ENCODE assay signal across 39 cellular contexts in the genomic region with DNA sequence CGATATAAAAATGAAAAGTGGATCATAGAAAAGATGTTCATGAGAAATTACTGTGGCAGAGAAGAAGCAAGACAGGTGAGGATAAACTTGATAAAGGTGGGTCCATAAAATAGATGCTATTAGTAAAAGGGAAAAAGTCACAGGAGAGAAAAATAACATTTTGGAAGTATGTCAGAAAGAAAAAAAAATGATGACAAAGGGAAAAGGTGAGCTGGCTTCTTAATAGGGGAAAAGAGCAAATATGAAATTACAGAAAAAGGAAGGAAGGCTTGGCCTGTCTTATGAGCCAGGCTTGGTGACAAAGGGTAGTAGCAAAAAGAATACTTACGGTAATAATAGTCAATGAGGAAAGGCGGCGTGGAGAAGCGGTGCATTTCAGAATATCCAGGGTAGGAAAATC.
"Had no signal": no experiment of that assay in that cellular context is flagged by ENCODE, and none has a peak within 500 bp of the region (broad histone marks: within the 10 kb centered on the region; RNA-seq: fewer than 3 reads in every experiment).

No MANE protein-coding gene starts in this region.

- H3K27me3 Mint-ChIP-seq: activated naive CD4-positive, alpha-beta T cell treated with anti-CD3 and anti-CD28 coated beads, Interleukin-2, amount 10 ng/mL, durations not matched to agents 7 days and 5 days; activated naive CD4-positive, alpha-beta T cell treated with anti-CD3 and anti-CD28 coated beads, Interleukin-2, amount 50 U/mL, for 24 hours; activated naive CD8-positive, alpha-beta T cell; activated naive CD8-positive, alpha-beta T cell treated with anti-CD3 and anti-CD28 coated beads for 36 hours; activated naive CD8-positive, alpha-beta T cell treated with anti-CD3 and anti-CD28 coated beads, Interleukin-2, amount 10 ng/mL, durations not matched to agents 7 days and 5 days; activated naive CD8-positive, alpha-beta T cell treated with anti-CD3 and anti-CD28 coated beads, Interleukin-2, amount 50 U/mL, for 24 hours; activated T-cell treated with anti-CD3 and anti-CD28 coated beads, Interleukin-2, amount 50 U/mL, for 24 hours; activated T-helper 17 cell treated with anti-CD3 and anti-CD28 coated beads, Interleukin-2, amount 50 U/mL, for 72 hours; central memory CD8-positive, alpha-beta T cell had no signal

- FAIRE-seq: astrocyte, bronchial epithelial cell had no signal

- DNase-seq: activated effector memory CD4-positive, alpha-beta T cell treated with anti-CD3 and anti-CD28 coated beads, Interleukin-2, amount 50 U/mL, for 16 hours; activated effector memory CD4-positive, alpha-beta T cell treated with Interleukin-2 at 50 U/mL for 16 hours; activated gamma-delta T cell; activated gamma-delta T cell treated with Interleukin-2 at 50 U/mL for 16 hours; activated naive CD4-positive, alpha-beta T cell; activated naive CD4-positive, alpha-beta T cell treated with anti-CD3 and anti-CD28 coated beads for 36 hours; activated naive CD4-positive, alpha-beta T cell treated with anti-CD3 and anti-CD28 coated beads, Interleukin-2, amount 10 ng/mL, durations not matched to agents 7 days and 5 days; activated naive CD4-positive, alpha-beta T cell treated with anti-CD3 and anti-CD28 coated beads, Interleukin-2, amount 50 U/mL, for 16 hours; activated naive CD4-positive, alpha-beta T cell treated with Interleukin-2 at 50 U/mL for 16 hours; activated naive CD8-positive, alpha-beta T cell treated with anti-CD3 and anti-CD28 coated beads for 36 hours; activated naive CD8-positive, alpha-beta T cell treated with anti-CD3 and anti-CD28 coated beads, Interleukin-2, amount 10 ng/mL, durations not matched to agents 7 days and 5 days; activated naive CD8-positive, alpha-beta T cell treated with anti-CD3 and anti-CD28 coated beads, Interleukin-2, amount 50 U/mL, for 24 hours; activated T-cell treated with anti-CD3 and anti-CD28 coated beads, Interleukin-2, amount 50 U/mL, for 24 hours; activated T-cell treated with anti-CD3 and anti-CD28 coated beads, Interleukin-2, amount 50 U/mL, for 4 hours; activated T-cell treated with anti-CD3 and anti-CD28 coated beads, Interleukin-2, amount 50 U/mL, for 48 hours; activated T-cell treated with anti-CD3 and anti-CD28 coated beads, Interleukin-2, amount 50 U/mL, for 72 hours; adrenal gland; amniotic stem cell; amygdala; anterior cingulate cortex; aorta; body of pancreas; brain microvascular endothelial cell; caudate nucleus; central memory CD4-positive, alpha-beta T cell; cerebellar nuclear complex had no signal

- H3K27ac Mint-ChIP-seq: activated naive CD4-positive, alpha-beta T cell treated with anti-CD3 and anti-CD28 coated beads for 36 hours; activated naive CD4-positive, alpha-beta T cell treated with anti-CD3 and anti-CD28 coated beads, Interleukin-2, amount 10 ng/mL, durations not matched to agents 7 days and 5 days; activated naive CD4-positive, alpha-beta T cell treated with anti-CD3 and anti-CD28 coated beads, Interleukin-2, amount 50 U/mL, for 24 hours; activated naive CD4-positive, alpha-beta T cell treated with anti-CD3 and anti-CD28 coated beads, Interleukin-2, amount 50 U/mL, for 72 hours; activated naive CD8-positive, alpha-beta T cell; activated naive CD8-positive, alpha-beta T cell treated with anti-CD3 and anti-CD28 coated beads for 36 hours; activated naive CD8-positive, alpha-beta T cell treated with anti-CD3 and anti-CD28 coated beads, Interleukin-2, amount 10 ng/mL, durations not matched to agents 7 days and 5 days; activated naive CD8-positive, alpha-beta T cell treated with anti-CD3 and anti-CD28 coated beads, Interleukin-2, amount 50 U/mL, for 24 hours; activated T-cell treated with anti-CD3 and anti-CD28 coated beads, Interleukin-2, amount 50 U/mL, for 24 hours; activated T-cell treated with anti-CD3 and anti-CD28 coated beads, Interleukin-2, amount 50 U/mL, for 72 hours; activated T-helper 1 cell treated with anti-CD3 and anti-CD28 coated beads, Interleukin-12 subunit alpha, Interleukin-12 subunit beta, Interleukin-2, Interleukin-4 antibody, amounts not matched to agents 30 ng/mL and 10 ng/mL and 1 ng/mL, durations not matched to agents 14 hours and 24 hours and 36 hours; activated T-helper 17 cell treated with anti-CD3 and anti-CD28 coated beads, Interleukin-2, amount 50 U/mL, for 72 hours; activated T-helper 2 cell treated with anti-CD3 and anti-CD28 coated beads, Interferon-gamma antibody, Interleukin-2, Interleukin-4, amounts not matched to agents 10 μg/mL and 5 μg/mL and 100 μg/mL, durations not matched to agents 14 hours and 24 hours and 36 hours; brain had no signal

- H3K27ac ChIP-seq: adrenal gland, ascending aorta, body of pancreas, brain microvascular endothelial cell, breast epithelium, cardiac muscle cell had no signal

- H3K36me3 Mint-ChIP-seq: activated naive CD4-positive, alpha-beta T cell treated with anti-CD3 and anti-CD28 coated beads, Interleukin-2, amount 10 ng/mL, durations not matched to agents 7 days and 5 days; activated naive CD4-positive, alpha-beta T cell treated with anti-CD3 and anti-CD28 coated beads, Interleukin-2, amount 50 U/mL, for 24 hours; activated naive CD4-positive, alpha-beta T cell treated with anti-CD3 and anti-CD28 coated beads, Interleukin-2, amount 50 U/mL, for 72 hours; activated naive CD8-positive, alpha-beta T cell; activated naive CD8-positive, alpha-beta T cell treated with anti-CD3 and anti-CD28 coated beads for 36 hours; activated naive CD8-positive, alpha-beta T cell treated with anti-CD3 and anti-CD28 coated beads, Interleukin-2, amount 10 ng/mL, durations not matched to agents 7 days and 5 days; brain had no signal

- H3K9me3 Mint-ChIP-seq: activated naive CD4-positive, alpha-beta T cell treated with anti-CD3 and anti-CD28 coated beads for 36 hours; activated naive CD4-positive, alpha-beta T cell treated with anti-CD3 and anti-CD28 coated beads, Interleukin-2, amount 10 ng/mL, durations not matched to agents 7 days and 5 days; activated naive CD8-positive, alpha-beta T cell treated with anti-CD3 and anti-CD28 coated beads, Interleukin-2, amount 10 ng/mL, durations not matched to agents 7 days and 5 days; activated T-cell treated with anti-CD3 and anti-CD28 coated beads, Interleukin-2, amount 50 U/mL, for 24 hours; activated T-helper 17 cell treated with anti-CD3 and anti-CD28 coated beads, Interleukin-2, amount 50 U/mL, for 72 hours had no signal

- H3K27me3 ChIP-seq: adrenal gland, ascending aorta, body of pancreas, brain microvascular endothelial cell, breast epithelium, cardiac muscle cell had no signal

- H3K4me1 Mint-ChIP-seq: activated naive CD4-positive, alpha-beta T cell treated with anti-CD3 and anti-CD28 coated beads, Interleukin-2, amount 10 ng/mL, durations not matched to agents 7 days and 5 days; activated naive CD4-positive, alpha-beta T cell treated with anti-CD3 and anti-CD28 coated beads, Interleukin-2, amount 50 U/mL, for 24 hours; activated naive CD8-positive, alpha-beta T cell treated with anti-CD3 and anti-CD28 coated beads for 36 hours; activated naive CD8-positive, alpha-beta T cell treated with anti-CD3 and anti-CD28 coated beads, Interleukin-2, amount 10 ng/mL, durations not matched to agents 7 days and 5 days; activated naive CD8-positive, alpha-beta T cell treated with anti-CD3 and anti-CD28 coated beads, Interleukin-2, amount 50 U/mL, for 24 hours; activated T-helper 17 cell treated with anti-CD3 and anti-CD28 coated beads, Interleukin-2, amount 50 U/mL, for 72 hours; central memory CD8-positive, alpha-beta T cell had no signal

- H3K4me3 Mint-ChIP-seq: activated naive CD4-positive, alpha-beta T cell treated with anti-CD3 and anti-CD28 coated beads for 36 hours; activated naive CD4-positive, alpha-beta T cell treated with anti-CD3 and anti-CD28 coated beads, Interleukin-2, amount 10 ng/mL, durations not matched to agents 7 days and 5 days; activated naive CD4-positive, alpha-beta T cell treated with anti-CD3 and anti-CD28 coated beads, Interleukin-2, amount 50 U/mL, for 24 hours; activated naive CD8-positive, alpha-beta T cell; activated naive CD8-positive, alpha-beta T cell treated with anti-CD3 and anti-CD28 coated beads for 36 hours; activated naive CD8-positive, alpha-beta T cell treated with anti-CD3 and anti-CD28 coated beads, Interleukin-2, amount 10 ng/mL, durations not matched to agents 7 days and 5 days; activated naive CD8-positive, alpha-beta T cell treated with anti-CD3 and anti-CD28 coated beads, Interleukin-2, amount 50 U/mL, for 24 hours; activated T-cell treated with anti-CD3 and anti-CD28 coated beads, Interleukin-2, amount 50 U/mL, for 24 hours; activated T-cell treated with anti-CD3 and anti-CD28 coated beads, Interleukin-2, amount 50 U/mL, for 4 hours; activated T-cell treated with anti-CD3 and anti-CD28 coated beads, Interleukin-2, amount 50 U/mL, for 72 hours; activated T-helper 1 cell treated with anti-CD3 and anti-CD28 coated beads, Interleukin-12 subunit alpha, Interleukin-12 subunit beta, Interleukin-2, Interleukin-4 antibody, amounts not matched to agents 30 ng/mL and 10 ng/mL and 1 ng/mL, durations not matched to agents 14 hours and 24 hours and 36 hours; activated T-helper 17 cell treated with anti-CD3 and anti-CD28 coated beads, Interleukin-2, amount 50 U/mL, for 72 hours; brain; central memory CD8-positive, alpha-beta T cell had no signal

- H3K4me3 ChIP-seq: adrenal gland, ascending aorta, body of pancreas, breast epithelium, cardiac muscle cell had no signal

- ATAC-seq: activated naive CD4-positive, alpha-beta T cell treated with anti-CD3 and anti-CD28 coated beads, Interleukin-2, amount 50 U/mL, for 72 hours; activated naive CD8-positive, alpha-beta T cell treated with anti-CD3 and anti-CD28 coated beads, Interleukin-2, amount 50 U/mL, for 24 hours; activated T-cell treated with anti-CD3 and anti-CD28 coated beads, Interleukin-2, amount 50 U/mL, for 4 hours; activated T-cell treated with anti-CD3 and anti-CD28 coated beads, Interleukin-2, amount 50 U/mL, for 72 hours; activated T-helper 17 cell treated with anti-CD3 and anti-CD28 coated beads, Interleukin-2, amount 50 U/mL, for 72 hours; body of pancreas had no signal

- H3K36me3 ChIP-seq: adrenal gland, ascending aorta, brain microvascular endothelial cell, breast epithelium, cardiac muscle cell had no signal

- H3K4me1 ChIP-seq: adrenal gland, ascending aorta, body of pancreas, breast epithelium had no signal

- H3K9me3 ChIP-seq: adrenal gland, ascending aorta, body of pancreas, breast epithelium had no signal
